ENCODE assay signal across 1 cellular context in genomic region chr12:124425667-124426066, GRCh38.
TF ChIP-seq lines count a peak whose summit lies in the region.

No MANE protein-coding gene starts in this region.

TF ChIP-seq in HepG2, 621 proteins besides CTCF, POLR2A, EP300 and RAD21 (continued from another document):
- no peak for TF ChIP-seq ZNF124 (CRISPR knock-in tag; IDR thresholded peaks at IDR 0.05)
- TF ChIP-seq FOSL2 (CRISPR knock-in tag; IDR thresholded peaks at IDR 0.05) = no peak
TF ChIP-seq in HepG2: peak in this region for 2.
